In genomic region chr17:40091691-40092397, GRCh38 we compare ENCODE assay signal across 1 cellular context.
TF ChIP-seq lines count a peak whose summit lies in the region.

No MANE protein-coding gene starts in this region.

TF ChIP-seq in HepG2, 621 proteins besides CTCF, POLR2A, EP300 and RAD21:
- TF ChIP-seq SSRP1 (CRISPR knock-in tag; IDR thresholded peaks at IDR 0.05) (peak; percentile 17; the same call in 1 of the 2 replicates), POLR2G (IDR thresholded peaks at IDR 0.05; ENCODE audit: low read depth, low read length) (peak; percentile 54), AGO1 (IDR thresholded peaks at IDR 0.05; ENCODE audit: low read depth, low read length, poor library complexity, severe bottlenecking) (peak; percentile 39), PATZ1 (CRISPR knock-in tag; IDR thresholded peaks at IDR 0.05) (0 out of 2 replicates have a peak, but pooled peaks have one; percentile 15), RBFOX2 (IDR thresholded peaks at IDR 0.05; ENCODE audit: low read depth, low read length) (0 out of 2 replicates have a peak, but pooled peaks have one; percentile 17), ZNF101 (CRISPR knock-in tag; IDR thresholded peaks at IDR 0.05; ENCODE audit: borderline replicate concordance, low read depth) (no peak), HCFC1 (IDR thresholded peaks at IDR 0.05; ENCODE audit: low read depth, low read length) (no peak), ZBTB33 (CRISPR knock-in tag; IDR thresholded peaks at IDR 0.05) (peak; percentile 41; the same call in 1 of the 2 replicates), ZNF30 (CRISPR knock-in tag; IDR thresholded peaks at IDR 0.05) (no peak), AGO2 (optimal IDR thresholded peaks at IDR 0.05; ENCODE audit: low read depth, low read length) (peak; percentile 83), ZNF766 (CRISPR knock-in tag; IDR thresholded peaks at IDR 0.05; ENCODE audit: borderline replicate concordance) (no peak), POLR2AphosphoS2 (IDR thresholded peaks at IDR 0.05; ENCODE audit: low read depth, low read length) (peak; percentile 99)
